Comparison of ENCODE assay signal across 9 cellular contexts in the genomic region with DNA sequence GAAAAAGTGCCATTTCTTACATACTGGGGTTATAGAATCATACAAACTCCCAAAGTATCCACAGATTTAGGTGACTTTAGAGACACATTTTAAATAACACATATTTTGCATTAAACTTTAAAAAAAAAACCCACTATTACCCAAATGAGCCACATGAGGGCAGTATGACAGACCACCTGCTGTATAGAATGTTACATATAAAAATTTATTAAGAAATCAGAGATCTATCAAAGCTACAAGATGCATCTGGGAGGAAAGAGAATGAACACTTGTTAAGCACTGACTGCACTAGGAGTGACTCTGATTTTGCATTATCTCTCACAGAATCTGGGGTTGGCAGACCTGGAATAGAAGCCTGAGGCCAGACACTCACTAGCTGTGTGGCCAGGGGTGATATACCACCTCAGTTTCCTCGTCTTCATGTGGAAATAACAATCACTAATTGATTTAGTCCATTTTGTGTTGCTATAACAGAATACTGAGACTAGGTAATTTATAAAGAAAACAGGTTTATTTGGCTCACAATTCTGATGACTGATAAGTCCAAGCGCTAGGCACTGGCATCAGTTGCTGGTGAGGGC.
DNase-seq lines count a peak whose midpoint lies in the region; ATAC-seq, FAIRE-seq and TF ChIP-seq lines count a peak whose summit lies in the region.
"Had no signal": no experiment of that assay in that cellular context is flagged by ENCODE, and none has a peak within 500 bp of the region (broad histone marks: within the 10 kb centered on the region; RNA-seq: fewer than 3 reads in every experiment).

No MANE protein-coding gene starts in this region.

- no peak overlapping the region for H3K27ac Mint-ChIP-seq in nephron progenitor cell

- CTCF ChIA-PET in IMR-90 (lab: Yijun Ruan, JAX), result interaction anchor here (0.6 to 1.0 kb wide), 3 partner anchors 17 to 714 kb away, joined by 3 read pairs; no protein-coding TSS in a partner anchor
- CTCF ChIA-PET in mammary epithelial cell (lab: Charles Lee; ENCODE audit: low non-redundant PET), result no interaction called here

- no peak overlapping the region; the same call in 1 of the 2 replicates for H2BK20ac ChIP-seq in IMR-90 (ENCODE audit: low read depth, low read length)

- peaks cover 56% of the 10 kb centered on the region for H3K36me3 Mint-ChIP-seq in nephron progenitor cell (ENCODE audit: low read depth)

- no peak overlapping the region for H3K4ac ChIP-seq in IMR-90 (ENCODE audit: low read depth, low read length)

- H2BK5ac ChIP-seq in IMR-90 (ENCODE audit: low read depth, low read length, poor library complexity, severe bottlenecking), result no peak overlapping the region

- intact Hi-C loops in IMR-90 (cut with micrococcal nuclease), result loop anchor here (10.0 kb wide), 1 partner anchor 52 kb away; no protein-coding TSS in a partner anchor
- intact Hi-C loops in mammary epithelial cell (cut with micrococcal nuclease), result loop anchor here (1.0 to 5.0 kb wide), 3 partner anchors 187 to 419 kb away; no protein-coding TSS in a partner anchor

- TF ChIP-seq POLR2A in IMR-90 (IDR thresholded peaks at IDR 0.05; ENCODE audit: low read depth, low read length), result no peak

- peaks cover 3% of the 10 kb centered on the region; the same call in 1 of the 2 replicates for H3K4me1 ChIP-seq in IMR-90 (ENCODE audit: control insufficient read depth, insufficient read depth, low read length)
- H3K4me1 ChIP-seq in mammary epithelial cell (ENCODE audit: insufficient read depth, low read length), result peaks cover 3% of the 10 kb centered on the region

- H3K79me1 ChIP-seq in IMR-90 (ENCODE audit: low read depth in 1 of 2, low read length in 2 of 2), result peaks cover 3 to 7% of the 10 kb centered on the region in 2 experiments; a peak in 1 of 4 replicates

- no peak overlapping the region for H2AK9ac ChIP-seq in IMR-90 (replicated peaks; ENCODE audit: low read depth, low read length, poor library complexity)

- no peak for FAIRE-seq in D721Med (lab: Jason Lieb, UNC)

- WGBS in IMR-90 (ENCODE audit: extremely low coverage in 2 of 2, insufficient read length in 1 of 2), 2 experiments, result no CpG with 5 or more reads among the region's 2 CpGs
- WGBS in mammary epithelial cell (ENCODE audit: low coverage, missing lambda C conversion rate), result 50% methylated on average over 2 of the region's 2 CpGs

- H4K5ac ChIP-seq in IMR-90 (ENCODE audit: low read depth, low read length), result no peak overlapping the region

- no peak overlapping the region for H3K4me3 Mint-ChIP-seq in nephron progenitor cell

- H2BK15ac ChIP-seq in IMR-90 (ENCODE audit: low read depth, low read length), result no peak overlapping the region

- H3K36me3 ChIP-seq in IMR-90 (ENCODE audit: control insufficient read depth, insufficient read depth, low read length) (no peaks in the 10 kb centered on the region), mammary epithelial cell (ENCODE audit: insufficient read depth, low read length) (no peaks in the 10 kb centered on the region), H7 (replicated peaks; ENCODE audit: control insufficient read depth, insufficient read depth, low read length) (no peaks in the 10 kb centered on the region)

- peak; percentile 51 for TF ChIP-seq RAD21 in IMR-90 (IDR thresholded peaks at IDR 0.05; ENCODE audit: low read length)

- TF ChIP-seq CTCF in D721Med (IDR thresholded peaks at IDR 0.05; ENCODE audit: insufficient read depth, missing control alignments) (peak; percentile 55), IMR-90 (conservative IDR thresholded peaks at IDR 0.05; ENCODE audit: low read depth, low read length) (peak; percentile 63), mammary epithelial cell (conservative IDR thresholded peaks at IDR 0.05 in 1 of 2, IDR thresholded peaks at IDR 0.05 in 1 of 2; ENCODE audit: extremely low read depth in 1 of 2, insufficient read depth in 1 of 2, low read depth in 1 of 2, low read length in 2 of 2) (peak; percentile 49 to 53), nephron progenitor cell (IDR thresholded peaks at IDR 0.05) (peak; percentile 45)

- no peaks in the 10 kb centered on the region for H4K20me1 ChIP-seq in IMR-90 (ENCODE audit: insufficient read depth, low read length)
- no peaks in the 10 kb centered on the region for H4K20me1 ChIP-seq in mammary epithelial cell (ENCODE audit: insufficient read depth, low read length)

- no TSS peak for BruUV-seq in IMR-90 (replicated peaks; lab: Mats Ljungman, UMichigan)
- BruUV-seq in mammary epithelial cell (replicated peaks; lab: Mats Ljungman, UMichigan), result no TSS peak

- H3K9me3 ChIP-seq in IMR-90 (ENCODE audit: control insufficient read depth, insufficient read depth, low read length) (no peaks in the 10 kb centered on the region), mammary epithelial cell (replicated peaks; ENCODE audit: insufficient read depth, low read length) (no peaks in the 10 kb centered on the region)

- no peak overlapping the region for H4K8ac ChIP-seq in IMR-90 (ENCODE audit: low read depth in 2 of 2, low read length in 2 of 2)

- H3K9me3 Mint-ChIP-seq in nephron progenitor cell, result no peaks in the 10 kb centered on the region

- DNase-seq in D721Med (ENCODE audit: insufficient read length, low spot score), result no peak
- DNase-seq in IMR-90, result peak; percentile 23
- DNase-seq in mammary epithelial cell, result no peak
- DNase-seq in nephron progenitor cell, result no peak
- no peak for DNase-seq in CD1c-positive myeloid dendritic cell (ENCODE audit: extremely low spot score)
- no peak for DNase-seq in H7
- DNase-seq: NCI-H1092 had no signal

- H3K9ac ChIP-seq in IMR-90 (ENCODE audit: low read depth, low read length) (no peak overlapping the region), mammary epithelial cell (ENCODE audit: insufficient read depth, low read length) (no peak overlapping the region)

- no peak overlapping the region for H3K14ac ChIP-seq in IMR-90 (replicated peaks; ENCODE audit: low read depth, low read length)

- H3K4me2 ChIP-seq in IMR-90 (ENCODE audit: low read depth, low read length) (no peak overlapping the region), mammary epithelial cell (ENCODE audit: insufficient read depth, low read depth, low read length) (no peak overlapping the region)

- H3K4me3 ChIP-seq in IMR-90 (ENCODE audit: insufficient read depth, low read depth, low read length) (no peak overlapping the region), mammary epithelial cell (replicated peaks in 1 of 3; ENCODE audit: insufficient read depth in 1 of 3, low read depth in 2 of 3, low read length in 3 of 3) (no peak overlapping the region), H7 (ENCODE audit: insufficient read depth, low read depth, low read length) (no peak overlapping the region)

- H4K91ac ChIP-seq in IMR-90 (ENCODE audit: insufficient read depth, low read depth, low read length), result no peak overlapping the region

- no peak overlapping the region for H2AK5ac ChIP-seq in IMR-90 (ENCODE audit: low read depth, low read length)

- no peak overlapping the region for H2AFZ ChIP-seq in IMR-90 (replicated peaks; ENCODE audit: low read length, poor library complexity)
- no peak overlapping the region for H2AFZ ChIP-seq in mammary epithelial cell (ENCODE audit: low read depth, low read length)

- POLR2A ChIA-PET in IMR-90 (lab: Charles Lee; ENCODE audit: unreplicated experiment), result no interaction called here

- H3K27me3 Mint-ChIP-seq in nephron progenitor cell (ENCODE audit: low read depth, poor library complexity), result peaks cover 4% of the 10 kb centered on the region

- dilution Hi-C loops in IMR-90 (cut with HindIII; ENCODE audit: low sequenced_read_pairs, unreplicated experiment), result no loop called here
- dilution Hi-C loops in mammary epithelial cell (cut with HindIII; ENCODE audit: low sequenced_read_pairs), result no loop called here

- H3K27me3 ChIP-seq in IMR-90 (ENCODE audit: control insufficient read depth, insufficient read depth, low read length), result no peaks in the 10 kb centered on the region
- no peaks in the 10 kb centered on the region for H3K27me3 ChIP-seq in mammary epithelial cell (ENCODE audit: insufficient read depth, low read length)
- no peaks in the 10 kb centered on the region for H3K27me3 ChIP-seq in H7 (ENCODE audit: control insufficient read depth, insufficient read depth, low read length)

- no peak overlapping the region for H3K18ac ChIP-seq in IMR-90 (ENCODE audit: low read depth, low read length)

- H3K79me2 ChIP-seq in mammary epithelial cell (ENCODE audit: insufficient read depth, low read length), result no peaks in the 10 kb centered on the region

- no peaks in the 10 kb centered on the region for H3K4me1 Mint-ChIP-seq in nephron progenitor cell

- 0 out of 2 replicates have a peak overlapping the region, but pooled peaks have one; percentile 31 for H3K23ac ChIP-seq in IMR-90 (ENCODE audit: low read depth, low read length)

- in situ Hi-C loops in IMR-90 (cut with MboI; ENCODE audit: low sequenced_read_pairs), result no loop called here
- in situ Hi-C loops in mammary epithelial cell (cut with MboI; ENCODE audit: low sequenced_read_pairs in 2 of 2), result loop anchor here in 1 of 2 donors (25.0 kb wide), 1 partner anchor 249 kb away; a partner anchor contains a TSS

- H3K9me1 ChIP-seq in IMR-90 (ENCODE audit: insufficient read depth, low read length), result peaks cover 4% of the 10 kb centered on the region; the same call in 1 of the 2 replicates

- ATAC-seq in IMR-90 (ENCODE audit: low read depth), result no peak
- no peak for ATAC-seq in HG02885 (IDR thresholded peaks at IDR 0.05; ENCODE audit: poor library complexity, unreplicated experiment)
- no peak for ATAC-seq in HG03565 (IDR thresholded peaks at IDR 0.05; ENCODE audit: unreplicated experiment)

- no peak overlapping the region for H2BK120ac ChIP-seq in IMR-90 (ENCODE audit: low read depth, low read length)

- no peak overlapping the region for H3K56ac ChIP-seq in IMR-90 (ENCODE audit: extremely low read depth, insufficient read depth, low read length)

- H3K27ac ChIP-seq in IMR-90 (ENCODE audit: insufficient read depth, low read length), result no peak overlapping the region
- H3K27ac ChIP-seq in mammary epithelial cell (ENCODE audit: insufficient read depth, low read depth, low read length), result no peak overlapping the region

TF ChIP-seq in IMR-90, 13 proteins besides CTCF, POLR2A, EP300 and RAD21:
- TF ChIP-seq SMC3 (IDR thresholded peaks at IDR 0.05; ENCODE audit: low read depth, low read length) (peak; percentile 65), RFX5 (IDR thresholded peaks at IDR 0.05; ENCODE audit: low read depth, low read length) (no peak)
